Comparison of ENCODE assay signal across 18 cellular contexts in the genomic region with DNA sequence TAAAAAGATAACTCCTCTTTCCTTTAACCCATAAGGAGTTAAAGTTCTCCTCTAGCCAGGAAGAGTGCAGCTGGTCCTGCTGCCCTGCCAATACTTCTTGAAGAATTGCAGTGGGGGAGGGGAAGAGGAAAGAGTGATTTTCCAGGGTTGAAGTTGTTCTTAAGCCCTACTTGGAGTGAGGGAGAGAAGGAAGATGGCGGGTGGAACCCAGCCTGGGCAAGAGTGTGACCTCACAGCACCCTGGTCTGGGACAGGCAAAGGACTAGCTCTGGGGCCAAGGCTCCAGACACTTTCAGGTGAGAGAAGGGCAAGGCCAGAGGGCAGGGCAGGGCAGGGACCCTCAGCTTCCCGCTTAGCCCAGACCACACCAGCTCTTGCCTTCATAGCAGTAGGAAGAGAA. TPM values are rescaled to one million over a fixed set of nuclear protein-coding genes. Genes with fewer than 3 reads are reported as not detected.
DNase-seq lines count a peak whose midpoint lies in the region; ATAC-seq and TF ChIP-seq lines count a peak whose summit lies in the region.
"Had no signal": no experiment of that assay in that cellular context is flagged by ENCODE, and none has a peak within 500 bp of the region (broad histone marks: within the 10 kb centered on the region; RNA-seq: fewer than 3 reads in every experiment).

No MANE protein-coding gene starts in this region.

- no peak for TF ChIP-seq CTCF in C4-2B (conservative IDR thresholded peaks at IDR 0.05)
- no peak for TF ChIP-seq CTCF in brain (conservative IDR thresholded peaks at IDR 0.05)
- no peak for TF ChIP-seq CTCF in gastroesophageal sphincter (IDR thresholded peaks at IDR 0.05)
- TF ChIP-seq CTCF in psoas muscle (IDR thresholded peaks at IDR 0.05) = no peak
- TF ChIP-seq CTCF in lower leg skin (IDR thresholded peaks at IDR 0.05) = no peak

- H3K4me3 Mint-ChIP-seq in brain = peak overlapping the region; percentile 6 to 73 (median 54)
- H3K4me3 Mint-ChIP-seq: endodermal cell had no signal

- WGBS in gastroesophageal sphincter (ENCODE audit: low coverage in 1 of 2), 2 donors = no CpG with 5 or more reads among the region's 2 CpGs
- 15 to 25% (median 22%) methylated on average over 2 of the region's 2 CpGs for WGBS in psoas muscle, 3 donors
- 19 to 36% methylated on average over 2 of the region's 2 CpGs for WGBS in lower leg skin, 2 donors

- DNase-seq in psoas muscle = peak in 1 of 2 donors; percentile 74
- no peak for DNase-seq in SIG-M5 (lab: John Stamatoyannopoulos, UW)
- DNase-seq in lower leg skin (ENCODE audit: low spot score in 2 of 2) = no peak
- DNase-seq: activated CD4-positive, alpha-beta T cell treated with anti-CD3 and anti-CD28 coated beads, Interleukin-2, amount 50 U/mL, for 48 hours; endodermal cell; NCI-H1417; NCI-H524 treated with DMSO at 0.1 percent for 48 hours; occipital lobe; RPMI8226; T1000 had no signal

- peaks cover 0 to 1% (median 0%) of the 10 kb centered on the region in 5 experiments for H3K9me3 Mint-ChIP-seq in brain
- H3K9me3 Mint-ChIP-seq: endodermal cell had no signal

- H3K36me3 Mint-ChIP-seq in brain = peaks cover 36% of the 10 kb centered on the region

- TF ChIP-seq EP300 in gastroesophageal sphincter (IDR thresholded peaks at IDR 0.05) = no peak

- intact Hi-C loops in psoas muscle (cut with DNase I) = no loop called here
- intact Hi-C loops in lower leg skin (cut with DNase I; ENCODE audit: low total_unique reads) = no loop called here

- H3K27me3 ChIP-seq in gastroesophageal sphincter = no peaks in the 10 kb centered on the region
- no peaks in the 10 kb centered on the region for H3K27me3 ChIP-seq in psoas muscle (ENCODE audit: insufficient read depth in 3 of 3, low read length in 2 of 3)

- TF ChIP-seq POLR2A in gastroesophageal sphincter (IDR thresholded peaks at IDR 0.05) (no peak), lower leg skin (IDR thresholded peaks at IDR 0.05) (no peak)

- peaks cover 3 to 76% of the 10 kb centered on the region in 2 donors for H3K36me3 ChIP-seq in gastroesophageal sphincter
- peaks cover 0 to 59% of the 10 kb centered on the region in 2 donors for H3K36me3 ChIP-seq in psoas muscle (ENCODE audit: insufficient read depth in 1 of 2, low read depth in 1 of 2)

- no peak for ATAC-seq in gastroesophageal sphincter
- peak; percentile 12 to 57 (median 44) for ATAC-seq in psoas muscle
- ATAC-seq in GM18870 (IDR thresholded peaks at IDR 0.05; ENCODE audit: unreplicated experiment) = no peak
- ATAC-seq in GM18520 (IDR thresholded peaks at IDR 0.05; ENCODE audit: unreplicated experiment) = no peak

- H3K9me3 ChIP-seq in gastroesophageal sphincter (no peaks in the 10 kb centered on the region), psoas muscle (no peaks in the 10 kb centered on the region)
- H3K9me3 ChIP-seq: thoracic aorta had no signal

- peaks cover 0 to 100% (median 71%) of the 10 kb centered on the region in 3 donors for H3K4me1 ChIP-seq in gastroesophageal sphincter
- H3K4me1 ChIP-seq in psoas muscle = peaks cover 56% of the 10 kb centered on the region

- peaks cover 3% of the 10 kb centered on the region for H3K27me3 Mint-ChIP-seq in brain

- H3K27ac ChIP-seq in C4-2B (peak overlapping the region; percentile 17; the same call in 1 of the 2 replicates), gastroesophageal sphincter (peak overlapping the region in 3 of 4 donors; percentile 58 to 65 (median 60)), psoas muscle (peak overlapping the region; percentile 65)
- H3K27ac ChIP-seq: KMS-11 had no signal

- H3K4me3 ChIP-seq in gastroesophageal sphincter (peak overlapping the region in 1 of 2 donors; percentile 20), psoas muscle (peak overlapping the region; percentile 46), lower leg skin (ENCODE audit: low read depth, poor library complexity, severe bottlenecking) (no peak overlapping the region)
- H3K4me3 ChIP-seq: thoracic aorta had no signal

- H3K27ac Mint-ChIP-seq in brain = peak overlapping the region; percentile 68 to 92 (median 80)
- H3K27ac Mint-ChIP-seq: endodermal cell had no signal

- peaks cover 41% of the 10 kb centered on the region for H3K4me1 Mint-ChIP-seq in brain

RNA-seq across cellular contexts. Expression of gene TNKS1BP1, which starts 6.6 kb away (rescaled TPM):
- polyA plus RNA-seq in brain (ENCODE audit: insufficient read depth, low read depth, low replicate concordance) (44.0 TPM), psoas muscle (100 to 1,000 TPM in 1 of 3 donors, 10 to 100 TPM in 2; 76.9 to 121 (median 79.9) TPM)
- total RNA-seq in gastroesophageal sphincter (100 to 1,000 TPM in 2 of 4 donors, 10 to 100 TPM in 2; 95.6 to 130 (median 108) TPM), psoas muscle (100 to 1,000 TPM in 2 of 4 donors, 10 to 100 TPM in 2; 63.9 to 288 (median 129) TPM), lower leg skin (100 to 1,000 TPM; 219 to 273 (median 230) TPM)

RNA-seq across cellular contexts. Expression of gene SSRP1, which starts 17.5 kb away (rescaled TPM):
- polyA plus RNA-seq in brain (ENCODE audit: insufficient read depth, low read depth, low replicate concordance) (226 TPM), psoas muscle (100 to 1,000 TPM; 101 to 138 (median 125) TPM)
- total RNA-seq in gastroesophageal sphincter (100 to 1,000 TPM in 1 of 4 donors, 10 to 100 TPM in 3; 66.0 to 101 (median 79.8) TPM), psoas muscle (10 to 100 TPM; 69.0 to 94.0 (median 82.4) TPM), lower leg skin (10 to 100 TPM; 66.1 to 76.1 (median 74.6) TPM)

RNA-seq across cellular contexts. Expression of gene P2RX3, which starts 20.0 kb away (rescaled TPM):
- polyA plus RNA-seq in brain (ENCODE audit: insufficient read depth, low read depth, low replicate concordance) (0.41 TPM), psoas muscle (under 1 TPM; 0.21 to 0.60 (median 0.30) TPM)
- total RNA-seq in gastroesophageal sphincter (under 1 TPM in 1 of 4 donors, not detected in 3; 0.69 TPM), psoas muscle (under 1 TPM; 0.40 to 0.90 (median 0.43) TPM), lower leg skin (not detected)
- total RNA-seq: astrocyte, endodermal cell, occipital lobe, thoracic aorta had no signal

Comparison
In these comparisons a context has a peak if more than half of its experiments do, and no peak if none do; other contexts are left out.
1. ATAC-seq: peak in psoas muscle (4 of 4); none in gastroesophageal sphincter (single experiment), GM18870 (single experiment) and GM18520 (single experiment).
2. Peak in every context shown above with its lines, with median percentiles within 50 percentile points of each other: H3K27ac ChIP-seq.